Comparison of ENCODE assay signal across 19 cellular contexts in genomic region chr2:132747046-132747445, GRCh38.
A peak's percentile ranks its signal among the peaks of the same experiment; 100 is the strongest.
DNase-seq lines count a peak whose midpoint lies in the region; ATAC-seq, FAIRE-seq and TF ChIP-seq lines count a peak whose summit lies in the region.
"Had no signal": no experiment of that assay in that cellular context is flagged by ENCODE, and none has a peak within 500 bp of the region (broad histone marks: within the 10 kb centered on the region; RNA-seq: fewer than 3 reads in every experiment).

No MANE protein-coding gene starts in this region.

- no peaks in the 10 kb centered on the region for H3K9me3 ChIP-seq in thyroid gland
- H3K9me3 ChIP-seq: Peyer's patch had no signal

- H3K27me3 ChIP-seq in thyroid gland, result no peaks in the 10 kb centered on the region
- H3K27me3 ChIP-seq: Peyer's patch had no signal

- no peak for TF ChIP-seq CTCF in thyroid gland (IDR thresholded peaks at IDR 0.05)

- peak; percentile 44 for FAIRE-seq in GM12892 (lab: Jason Lieb, UNC)
- FAIRE-seq: A204.1 had no signal

- 56 to 59% methylated on average over 2 of the region's 2 CpGs for WGBS in thyroid gland, 2 donors

- peak; percentile 72 for ATAC-seq in GM21576 (IDR thresholded peaks at IDR 0.05; ENCODE audit: unreplicated experiment)
- ATAC-seq in HG03135 (IDR thresholded peaks at IDR 0.05; ENCODE audit: unreplicated experiment), result peak; percentile 72
- ATAC-seq: activated CD8-positive, alpha-beta memory T cell treated with anti-CD3 and anti-CD28 coated beads, Interleukin-2, amount 10 ng/mL, durations not matched to agents 7 days and 5 days; heart left ventricle; stimulated activated naive CD8-positive, alpha-beta T cell treated with anti-CD3 and anti-CD28 coated beads, Interleukin-15, amount 100 ng/mL, for 72 hours had no signal

- H3K27ac ChIP-seq in thyroid gland, result no peak overlapping the region
- H3K27ac ChIP-seq: coronary artery, heart left ventricle, parathyroid adenoma, Peyer's patch had no signal

- H3K36me3 ChIP-seq in thyroid gland, result no peaks in the 10 kb centered on the region
- H3K36me3 ChIP-seq: heart left ventricle, Peyer's patch had no signal

- no peak overlapping the region for H3K4me3 ChIP-seq in thyroid gland (replicated peaks in 1 of 3)
- H3K4me3 ChIP-seq: coronary artery, heart left ventricle, Peyer's patch had no signal

- intact Hi-C loops in thyroid gland (cut with DNase I), result no loop called here

- DNase-seq in GM12892 (ENCODE audit: insufficient read length) (no peak), GM19238 (ENCODE audit: insufficient read length, low spot score) (peak; percentile 10), DMS153 (lab: John Stamatoyannopoulos, UW) (no peak), thyroid gland (no peak), OCI-M2 (lab: John Stamatoyannopoulos, UW; ENCODE audit: unreplicated experiment) (no peak), iPS-NIHi11 (ENCODE audit: low spot score) (no peak)
- DNase-seq: activated CD8-positive, alpha-beta memory T cell treated with anti-CD3 and anti-CD28 coated beads, Interleukin-2, amount 10 ng/mL, durations not matched to agents 7 days and 5 days; CD4-positive, CD25-positive, alpha-beta regulatory T cell; EL; heart left ventricle; NCI-H1694 treated with DMSO at 0.1 percent for 48 hours; NCI-H524 treated with DMSO at 0.1 percent for 48 hours; Peyer's patch; stimulated activated naive CD8-positive, alpha-beta T cell treated with anti-CD3 and anti-CD28 coated beads, Interleukin-15, amount 100 ng/mL, for 72 hours had no signal

- H3K4me1 ChIP-seq in thyroid gland, result no peaks in the 10 kb centered on the region
- H3K4me1 ChIP-seq: heart left ventricle, parathyroid adenoma, Peyer's patch had no signal

- no peak for TF ChIP-seq POLR2A in GM12892 (IDR thresholded peaks at IDR 0.05; ENCODE audit: low read depth, low read length)
- TF ChIP-seq POLR2A in thyroid gland (IDR thresholded peaks at IDR 0.05), result no peak
